8 cellular contexts compared by ENCODE assay signal in the genomic region with DNA sequence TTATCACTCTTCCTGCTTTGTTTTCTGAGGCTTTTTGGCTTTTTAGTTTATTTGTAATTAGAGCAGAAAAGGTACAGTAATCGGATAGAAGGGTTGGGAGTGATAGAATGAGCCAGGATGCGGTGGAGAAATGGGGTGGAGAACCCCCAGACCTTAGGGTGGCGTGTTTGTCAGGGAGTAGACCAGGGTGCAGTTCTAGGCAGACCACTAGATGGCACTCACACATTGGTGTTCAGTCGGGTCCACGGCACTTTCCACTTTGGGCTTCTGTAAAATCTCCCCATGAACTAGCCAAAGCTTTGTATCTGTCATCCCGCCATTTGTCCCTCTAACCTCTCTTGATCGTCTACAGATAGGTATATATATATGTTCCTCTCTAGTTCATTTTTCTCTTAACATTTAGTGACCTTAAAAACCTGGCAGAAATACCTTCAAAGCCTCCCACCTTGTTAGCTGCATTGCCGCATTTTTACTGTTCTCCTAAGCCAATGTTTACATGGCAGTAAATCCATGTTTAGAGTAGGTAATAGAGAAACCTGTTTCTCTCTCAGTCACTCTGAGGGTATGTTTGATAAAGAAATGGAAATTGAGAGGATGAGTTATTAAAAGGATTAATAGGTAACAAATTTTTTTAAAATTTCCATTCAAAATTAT. TPM values are rescaled to one million over a fixed set of nuclear protein-coding genes. Genes with fewer than 3 reads are reported as not detected.
DNase-seq lines count a peak whose midpoint lies in the region; ATAC-seq and TF ChIP-seq lines count a peak whose summit lies in the region.

No MANE protein-coding gene starts in this region.

- ATAC-seq in HG02763 (IDR thresholded peaks at IDR 0.05; ENCODE audit: unreplicated experiment) (peak; percentile 55), T-helper 17 cell (peak; percentile 76), HG02623 (IDR thresholded peaks at IDR 0.05; ENCODE audit: unreplicated experiment) (no peak)

- H3K9me3 ChIP-seq in T-helper 17 cell (ENCODE audit: control insufficient read depth, low read length, poor library complexity, severe bottlenecking) (no peaks in the 10 kb centered on the region), right atrium auricular region (no peaks in the 10 kb centered on the region)

- no peaks in the 10 kb centered on the region for H3K36me3 Mint-ChIP-seq in T-helper 17 cell (ENCODE audit: low read depth)

- H3K4me3 ChIP-seq in GM06990 (replicated peaks; ENCODE audit: low read depth, low read length) (no peak overlapping the region), right atrium auricular region (no peak overlapping the region), retinal pigment epithelial cell (ENCODE audit: low read length) (no peak overlapping the region)

- H3K36me3 ChIP-seq in GM06990 (ENCODE audit: control insufficient read depth, insufficient read depth, low read length) (no peaks in the 10 kb centered on the region), right atrium auricular region (no peaks in the 10 kb centered on the region)

- peaks cover 0 to 10% of the 10 kb centered on the region in 2 donors for H3K4me1 ChIP-seq in right atrium auricular region

- peak overlapping the region; percentile 90 for H3K27ac Mint-ChIP-seq in T-helper 17 cell

- no peak overlapping the region for H3K27ac ChIP-seq in right atrium auricular region

- DNase-seq in GM06990 (ENCODE audit: extremely low read depth, insufficient read length) (no peak), NCI-H146 (lab: John Stamatoyannopoulos, UW) (peak; percentile 87), T-helper 17 cell (peak; percentile 64 to 74 (median 72)), amniotic stem cell (lab: John Stamatoyannopoulos, UW) (peak; percentile 42), right atrium auricular region (ENCODE audit: low spot score) (peak; percentile 86), retinal pigment epithelial cell (ENCODE audit: low read depth) (peak; percentile 37)

- H3K4me1 Mint-ChIP-seq in T-helper 17 cell, result peaks cover 33% of the 10 kb centered on the region

- peak; percentile 92 for TF ChIP-seq CTCF in GM06990 (IDR thresholded peaks at IDR 0.05; ENCODE audit: insufficient read depth, low read length, poor library complexity, severe bottlenecking)
- TF ChIP-seq CTCF in right atrium auricular region (IDR thresholded peaks at IDR 0.05), result peak; percentile 86 to 93
- TF ChIP-seq CTCF in retinal pigment epithelial cell (conservative IDR thresholded peaks at IDR 0.05; ENCODE audit: low read depth, low read length), result peak; percentile 89

- H3K4me3 Mint-ChIP-seq in T-helper 17 cell, result peak overlapping the region; percentile 87

- H3K27me3 ChIP-seq in GM06990 (replicated peaks; ENCODE audit: control insufficient read depth, insufficient read depth, low read length) (no peaks in the 10 kb centered on the region), right atrium auricular region (no peaks in the 10 kb centered on the region)

- H3K27me3 Mint-ChIP-seq in T-helper 17 cell, result no peaks in the 10 kb centered on the region

RNA-seq across cellular contexts. Expression of a gene that starts 49.7 kb away (rescaled TPM):
- 10 to 100 TPM; 12.8 to 14.5 TPM for total RNA-seq in T-helper 17 cell
- total RNA-seq in right atrium auricular region, result 1 to 10 TPM; 7.8 to 9.9 TPM
